Comparison of ENCODE assay signal across 22 cellular contexts in the genomic region with DNA sequence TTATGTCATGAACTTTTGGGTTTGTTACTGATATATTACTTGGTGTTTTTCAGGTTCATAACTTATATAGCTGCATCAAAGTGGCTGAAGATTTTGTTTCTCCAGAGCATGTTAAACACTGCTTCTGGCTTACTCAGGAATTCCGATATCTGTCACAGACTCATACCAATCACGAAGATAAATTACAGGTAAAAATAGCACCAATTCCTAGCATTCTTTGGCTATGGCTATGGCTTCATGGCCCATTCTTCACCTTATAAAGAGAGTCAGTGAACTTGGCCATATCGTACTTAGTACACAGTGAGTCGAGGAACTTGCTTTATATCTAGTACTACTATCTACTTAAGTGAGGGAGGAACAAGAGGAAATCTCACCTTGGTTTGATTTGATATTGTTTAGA. TPM values are rescaled to one million over a fixed set of nuclear protein-coding genes. Genes with fewer than 3 reads are reported as not detected.
DNase-seq lines count a peak whose midpoint lies in the region; ATAC-seq and TF ChIP-seq lines count a peak whose summit lies in the region.
"Had no signal": no experiment of that assay in that cellular context is flagged by ENCODE, and none has a peak within 500 bp of the region (broad histone marks: within the 10 kb centered on the region; RNA-seq: fewer than 3 reads in every experiment).

No MANE protein-coding gene starts in this region.

- peak overlapping the region; percentile 27 to 29 for H3K27ac Mint-ChIP-seq in natural killer cell
- H3K27ac Mint-ChIP-seq in natural killer cell treated with Interleukin-12 subunit alpha and Interleukin-12 subunit beta and Interleukin-15 and Interleukin-18, amount 100 ng/mL, for 72 hours = no peak overlapping the region
- peak overlapping the region in 5 of 9 donors; percentile 6 to 72 (median 37) for H3K27ac Mint-ChIP-seq in naive thymus-derived CD4-positive, alpha-beta T cell
- H3K27ac Mint-ChIP-seq: stimulated activated effector memory CD8-positive, alpha-beta T cell treated with anti-CD3 and anti-CD28 coated beads, Interleukin-12 subunit alpha, Interleukin-12 subunit beta, amount 100 ng/mL, for 72 hours had no signal

- POLR2A ChIA-PET in naive thymus-derived CD4-positive, alpha-beta T cell (lab: Charles Lee) = no interaction called here

- CTCF ChIA-PET in naive thymus-derived CD4-positive, alpha-beta T cell (lab: Charles Lee) = no interaction called here

- peaks cover 28 to 90% (median 30%) of the 10 kb centered on the region in 3 experiments for H3K36me3 ChIP-seq in naive thymus-derived CD4-positive, alpha-beta T cell (ENCODE audit: control insufficient read depth in 2 of 3, insufficient read depth in 3 of 3, low read length in 3 of 3)
- peaks cover 0 to 67% (median 27%) of the 10 kb centered on the region in 4 donors for H3K36me3 ChIP-seq in transverse colon
- H3K36me3 ChIP-seq in breast epithelium = peaks cover 14% of the 10 kb centered on the region

- H3K4me3 ChIP-seq in naive thymus-derived CD4-positive, alpha-beta T cell (ENCODE audit: low read length) = no peak overlapping the region
- H3K4me3 ChIP-seq in transverse colon (no peak overlapping the region), breast epithelium (no peak overlapping the region)
- H3K4me3 ChIP-seq: GM12878, mucosa of descending colon, tibial nerve had no signal

- intact Hi-C loops in natural killer cell (cut with micrococcal nuclease) (no loop called here), transverse colon (cut with DNase I; ENCODE audit: low total_unique reads) (no loop called here), breast epithelium (cut with DNase I; ENCODE audit: low total_unique reads) (no loop called here)
- intact Hi-C loops in naive thymus-derived CD4-positive, alpha-beta T cell (cut with micrococcal nuclease) = no loop called here

- no peak overlapping the region for H3K4me3 Mint-ChIP-seq in natural killer cell
- H3K4me3 Mint-ChIP-seq in natural killer cell treated with Interleukin-12 subunit alpha and Interleukin-12 subunit beta and Interleukin-15 and Interleukin-18, amount 100 ng/mL, for 72 hours = no peak overlapping the region
- no peak overlapping the region for H3K4me3 Mint-ChIP-seq in naive thymus-derived CD4-positive, alpha-beta T cell
- H3K4me3 Mint-ChIP-seq: CD4-positive, alpha-beta memory T cell; stimulated activated effector memory CD8-positive, alpha-beta T cell treated with anti-CD3 and anti-CD28 coated beads, Interleukin-12 subunit alpha, Interleukin-12 subunit beta, amount 100 ng/mL, for 72 hours had no signal

- no peak for ATAC-seq in natural killer cell
- no peak for ATAC-seq in natural killer cell treated with Interleukin-12 subunit alpha and Interleukin-12 subunit beta and Interleukin-15 and Interleukin-18, amount 100 ng/mL, for 72 hours
- no peak for ATAC-seq in naive thymus-derived CD4-positive, alpha-beta T cell
- ATAC-seq in HG03469 (IDR thresholded peaks at IDR 0.05; ENCODE audit: unreplicated experiment) = no peak
- ATAC-seq: GM12878; stimulated activated effector memory CD8-positive, alpha-beta T cell treated with anti-CD3 and anti-CD28 coated beads, Interleukin-12 subunit alpha, Interleukin-12 subunit beta, amount 100 ng/mL, for 72 hours had no signal

- H3K9me3 Mint-ChIP-seq in natural killer cell = no peaks in the 10 kb centered on the region
- no peaks in the 10 kb centered on the region for H3K9me3 Mint-ChIP-seq in natural killer cell treated with Interleukin-12 subunit alpha and Interleukin-12 subunit beta and Interleukin-15 and Interleukin-18, amount 100 ng/mL, for 72 hours
- peaks cover 0 to 22% (median 4%) of the 10 kb centered on the region in 11 donors for H3K9me3 Mint-ChIP-seq in naive thymus-derived CD4-positive, alpha-beta T cell
- H3K9me3 Mint-ChIP-seq: stimulated activated effector memory CD8-positive, alpha-beta T cell treated with anti-CD3 and anti-CD28 coated beads, Interleukin-12 subunit alpha, Interleukin-12 subunit beta, amount 100 ng/mL, for 72 hours had no signal

- peaks cover 28% of the 10 kb centered on the region for H3K36me3 Mint-ChIP-seq in natural killer cell
- peaks cover 58% of the 10 kb centered on the region for H3K36me3 Mint-ChIP-seq in natural killer cell treated with Interleukin-12 subunit alpha and Interleukin-12 subunit beta and Interleukin-15 and Interleukin-18, amount 100 ng/mL, for 72 hours
- H3K36me3 Mint-ChIP-seq in naive thymus-derived CD4-positive, alpha-beta T cell = peaks cover 16 to 92% (median 79%) of the 10 kb centered on the region in 5 donors

- DNase-seq in natural killer cell = no peak
- DNase-seq in natural killer cell treated with Interleukin-12 subunit alpha and Interleukin-12 subunit beta and Interleukin-15 and Interleukin-18, amount 100 ng/mL, for 72 hours (ENCODE audit: low spot score) = no peak
- peak; percentile 19 for DNase-seq in amniotic epithelial cell (ENCODE audit: low read depth)
- no peak for DNase-seq in naive thymus-derived CD4-positive, alpha-beta T cell
- DNase-seq in transverse colon = no peak
- no peak for DNase-seq in breast epithelium (ENCODE audit: low spot score in 2 of 2)
- no peak for DNase-seq in HPDE6-E6E7 (ENCODE audit: extremely low spot score)
- DNase-seq: activated CD4-positive, alpha-beta T cell treated with anti-CD3 and anti-CD28 coated beads for 48 hours; activated effector memory CD4-positive, alpha-beta T cell treated with Interleukin-2 at 50 U/mL for 16 hours; anterior cingulate cortex; CD4-positive, alpha-beta memory T cell; GOT3; KBM-7; mucosa of descending colon; NCI-H1694 treated with DMSO at 0.1 percent for 48 hours; NCI-H2227 treated with DMSO at 0.1 percent for 48 hours; NCI-H774; occipital lobe had no signal

- H3K27me3 ChIP-seq in naive thymus-derived CD4-positive, alpha-beta T cell (ENCODE audit: control insufficient read depth in 2 of 2, insufficient read depth in 2 of 2, low read length in 2 of 2) = no peaks in the 10 kb centered on the region
- H3K27me3 ChIP-seq in transverse colon (no peaks in the 10 kb centered on the region), breast epithelium (no peaks in the 10 kb centered on the region)
- H3K27me3 ChIP-seq: tibial nerve had no signal

- 85% methylated on average over 4 of the region's 4 CpGs; no CpG with 5 or more reads in 1 of the 2 donors for WGBS in transverse colon (ENCODE audit: low coverage in 1 of 2), 2 donors

- H3K27ac ChIP-seq in naive thymus-derived CD4-positive, alpha-beta T cell (ENCODE audit: low read depth, low read length) = no peak overlapping the region
- H3K27ac ChIP-seq in transverse colon = peak overlapping the region in 3 of 4 donors; percentile 33 to 56 (median 51)
- no peak overlapping the region for H3K27ac ChIP-seq in breast epithelium
- H3K27ac ChIP-seq: tibial nerve had no signal

- peaks cover 18 to 20% of the 10 kb centered on the region in 2 donors for H3K4me1 Mint-ChIP-seq in natural killer cell
- peaks cover 22 to 29% of the 10 kb centered on the region in 2 donors for H3K4me1 Mint-ChIP-seq in natural killer cell treated with Interleukin-12 subunit alpha and Interleukin-12 subunit beta and Interleukin-15 and Interleukin-18, amount 100 ng/mL, for 72 hours (ENCODE audit: low read depth in 2 of 2)
- peaks cover 5 to 21% (median 17%) of the 10 kb centered on the region in 7 donors for H3K4me1 Mint-ChIP-seq in naive thymus-derived CD4-positive, alpha-beta T cell

- no peak for TF ChIP-seq CTCF in natural killer cell (IDR thresholded peaks at IDR 0.05)
- TF ChIP-seq CTCF in transverse colon (IDR thresholded peaks at IDR 0.05) = no peak
- TF ChIP-seq CTCF in breast epithelium (IDR thresholded peaks at IDR 0.05) = no peak

- TF ChIP-seq POLR2A in transverse colon (IDR thresholded peaks at IDR 0.05) = no peak
- TF ChIP-seq POLR2A in breast epithelium (IDR thresholded peaks at IDR 0.05) = no peak

- in situ Hi-C loops in transverse colon (cut with MboI; ENCODE audit: low pct_ligation_motif_present in 1 of 4, low pct_unique_long_range_greater_than_20kb in 1 of 4, low sequenced_read_pairs in 3 of 4) = no loop called here

- no peak for TF ChIP-seq EP300 in transverse colon (IDR thresholded peaks at IDR 0.05; ENCODE audit: low read depth)

- H3K9me3 ChIP-seq in naive thymus-derived CD4-positive, alpha-beta T cell (ENCODE audit: control insufficient read depth in 2 of 3, low read length in 3 of 3) = no peaks in the 10 kb centered on the region
- no peaks in the 10 kb centered on the region for H3K9me3 ChIP-seq in transverse colon
- no peaks in the 10 kb centered on the region for H3K9me3 ChIP-seq in breast epithelium
- H3K9me3 ChIP-seq: mucosa of descending colon, tibial nerve had no signal

- no peaks in the 10 kb centered on the region for H3K4me1 ChIP-seq in naive thymus-derived CD4-positive, alpha-beta T cell (ENCODE audit: control insufficient read depth in 2 of 2, insufficient read depth in 2 of 2, low read length in 2 of 2)
- H3K4me1 ChIP-seq in transverse colon (peaks cover 4 to 18% (median 7%) of the 10 kb centered on the region in 4 donors), breast epithelium (no peaks in the 10 kb centered on the region)
- H3K4me1 ChIP-seq: tibial nerve had no signal

- H3K27me3 Mint-ChIP-seq in natural killer cell (ENCODE audit: low read depth in 2 of 2) = no peaks in the 10 kb centered on the region
- H3K27me3 Mint-ChIP-seq in natural killer cell treated with Interleukin-12 subunit alpha and Interleukin-12 subunit beta and Interleukin-15 and Interleukin-18, amount 100 ng/mL, for 72 hours = no peaks in the 10 kb centered on the region
- H3K27me3 Mint-ChIP-seq in naive thymus-derived CD4-positive, alpha-beta T cell = no peaks in the 10 kb centered on the region
- H3K27me3 Mint-ChIP-seq: CD4-positive, alpha-beta memory T cell had no signal

RNA-seq across cellular contexts. Expression of gene KDM3A, which starts 49.9 kb away (rescaled TPM):
- total RNA-seq in natural killer cell = 100 to 1,000 TPM; 172 to 195 (median 188) TPM
- 10 to 100 TPM; 44.6 to 74.3 TPM for total RNA-seq in natural killer cell treated with Interleukin-12 subunit alpha and Interleukin-12 subunit beta and Interleukin-15 and Interleukin-18, amount 100 ng/mL, for 72 hours
- 100 to 1,000 TPM; 132 to 191 (median 169) TPM for total RNA-seq in naive thymus-derived CD4-positive, alpha-beta T cell
- polyA plus RNA-seq in naive thymus-derived CD4-positive, alpha-beta T cell = 10 to 100 TPM; 17.7 to 50.7 TPM
- total RNA-seq in transverse colon = 100 to 1,000 TPM in 1 of 4 donors, 10 to 100 TPM in 3; 40.4 to 173 (median 55.0) TPM
- total RNA-seq in breast epithelium = 10 to 100 TPM; 40.6 to 79.0 (median 61.3) TPM

Comparison
In these comparisons a context has a peak if more than half of its experiments do, and no peak if none do; other contexts are left out.
1. H3K27ac Mint-ChIP-seq: peak in natural killer cell (2 of 2) and naive thymus-derived CD4-positive, alpha-beta T cell (5 of 9); none in natural killer cell treated with Interleukin-12 subunit alpha and Interleukin-12 subunit beta and Interleukin-15 and Interleukin-18, amount 100 ng/mL, for 72 hours (0 of 2).
2. H3K27ac ChIP-seq: peak in transverse colon (3 of 4); none in naive thymus-derived CD4-positive, alpha-beta T cell (single experiment) and breast epithelium (0 of 2).